Comparison of ENCODE assay signal across 28 cellular contexts in the genomic region with DNA sequence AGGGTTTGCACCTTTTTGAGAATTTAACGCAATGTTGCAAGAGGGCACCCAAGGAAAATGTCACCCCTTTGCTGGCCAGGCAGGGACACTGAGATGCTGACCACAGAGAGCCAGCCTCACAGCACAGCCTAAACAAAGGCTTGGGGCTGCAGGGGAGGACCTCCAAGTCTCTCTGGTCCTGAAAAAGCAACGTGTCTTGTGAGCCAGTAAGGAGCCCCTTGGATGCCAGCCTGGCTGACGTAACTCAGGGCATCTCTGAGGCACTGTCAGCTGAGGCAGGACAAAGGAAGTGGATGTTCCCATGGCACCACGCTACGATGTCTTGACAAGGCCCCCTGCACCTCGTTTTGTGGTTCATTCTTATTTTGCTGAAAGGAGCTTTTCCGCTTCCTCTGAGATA.
"Had no signal": no experiment of that assay in that cellular context is flagged by ENCODE, and none has a peak within 500 bp of the region (broad histone marks: within the 10 kb centered on the region; RNA-seq: fewer than 3 reads in every experiment).

No MANE protein-coding gene starts in this region.

- H3K4me3 ChIP-seq: ascending aorta, breast epithelium, coronary artery, dorsolateral prefrontal cortex, heart left ventricle had no signal

- H3K4me1 Mint-ChIP-seq: activated CD4-positive, alpha-beta T cell treated with anti-CD3 and anti-CD28 coated beads, Interleukin-2, amount 10 ng/mL, durations not matched to agents 24 days and 14 days; activated naive CD4-positive, alpha-beta T cell treated with anti-CD3 and anti-CD28 coated beads, Interleukin-2, amount 50 U/mL, for 24 hours; brain; central memory CD8-positive, alpha-beta T cell; endodermal cell had no signal

- H3K27ac ChIP-seq: ascending aorta, breast epithelium, coronary artery, dorsolateral prefrontal cortex, heart left ventricle had no signal

- H3K27ac Mint-ChIP-seq: activated CD4-positive, alpha-beta T cell treated with anti-CD3 and anti-CD28 coated beads for 36 hours; activated CD4-positive, alpha-beta T cell treated with anti-CD3 and anti-CD28 coated beads, Interleukin-2, amount 10 ng/mL, durations not matched to agents 24 days and 14 days; activated CD8-positive, alpha-beta T cell treated with anti-CD3 and anti-CD28 coated beads, Interleukin-2, amount 10 ng/mL, durations not matched to agents 7 days and 5 days; activated naive CD4-positive, alpha-beta T cell treated with anti-CD3 and anti-CD28 coated beads for 36 hours; activated naive CD4-positive, alpha-beta T cell treated with anti-CD3 and anti-CD28 coated beads, Interleukin-2, amount 50 U/mL, for 24 hours; activated naive CD8-positive, alpha-beta T cell treated with anti-CD3 and anti-CD28 coated beads for 36 hours; activated naive CD8-positive, alpha-beta T cell treated with anti-CD3 and anti-CD28 coated beads, Interleukin-2, amount 50 U/mL, for 24 hours; activated T-cell treated with anti-CD3 and anti-CD28 coated beads, Interleukin-2, amount 50 U/mL, for 24 hours; activated T-cell treated with anti-CD3 and anti-CD28 coated beads, Interleukin-2, amount 50 U/mL, for 72 hours; brain; dendritic cell treated with granulocyte-macrophage colony-stimulating factor and Interleukin-4, amounts not matched to agents 40 ng/mL and 50 ng/mL, for 4 days; endodermal cell had no signal

- H3K9me3 ChIP-seq: ascending aorta, heart left ventricle had no signal

- H3K4me3 Mint-ChIP-seq: activated CD4-positive, alpha-beta memory T cell treated with anti-CD3 and anti-CD28 coated beads for 36 hours; activated CD4-positive, alpha-beta T cell treated with anti-CD3 and anti-CD28 coated beads for 36 hours; activated CD4-positive, alpha-beta T cell treated with anti-CD3 and anti-CD28 coated beads, Interleukin-2, amount 10 ng/mL, durations not matched to agents 24 days and 14 days; activated CD8-positive, alpha-beta T cell treated with anti-CD3 and anti-CD28 coated beads, Interleukin-2, amount 10 ng/mL, durations not matched to agents 7 days and 5 days; activated naive CD4-positive, alpha-beta T cell treated with anti-CD3 and anti-CD28 coated beads for 36 hours; activated naive CD4-positive, alpha-beta T cell treated with anti-CD3 and anti-CD28 coated beads, Interleukin-2, amount 50 U/mL, for 24 hours; activated naive CD8-positive, alpha-beta T cell treated with anti-CD3 and anti-CD28 coated beads for 36 hours; activated naive CD8-positive, alpha-beta T cell treated with anti-CD3 and anti-CD28 coated beads, Interleukin-2, amount 50 U/mL, for 24 hours; activated T-cell treated with anti-CD3 and anti-CD28 coated beads, Interleukin-2, amount 50 U/mL, for 24 hours; activated T-cell treated with anti-CD3 and anti-CD28 coated beads, Interleukin-2, amount 50 U/mL, for 72 hours; brain; central memory CD8-positive, alpha-beta T cell; dendritic cell treated with granulocyte-macrophage colony-stimulating factor and Interleukin-4, amounts not matched to agents 40 ng/mL and 50 ng/mL, for 4 days; endodermal cell had no signal

- H3K4me1 ChIP-seq: ascending aorta, breast epithelium, heart left ventricle had no signal

- H3K27me3 ChIP-seq: ascending aorta, breast epithelium had no signal

- ATAC-seq: activated CD4-positive, alpha-beta T cell treated with anti-CD3 and anti-CD28 coated beads for 36 hours; activated CD8-positive, alpha-beta T cell treated with anti-CD3 and anti-CD28 coated beads, Interleukin-2, amount 10 ng/mL, durations not matched to agents 7 days and 5 days; activated naive CD8-positive, alpha-beta T cell treated with anti-CD3 and anti-CD28 coated beads, Interleukin-2, amount 50 U/mL, for 24 hours; activated T-cell treated with anti-CD3 and anti-CD28 coated beads, Interleukin-2, amount 50 U/mL, for 72 hours; esophagus mucosa; heart left ventricle had no signal

- H3K9me3 Mint-ChIP-seq: activated CD4-positive, alpha-beta memory T cell treated with anti-CD3 and anti-CD28 coated beads for 36 hours; activated CD4-positive, alpha-beta T cell treated with anti-CD3 and anti-CD28 coated beads, Interleukin-2, amount 10 ng/mL, durations not matched to agents 24 days and 14 days; activated naive CD4-positive, alpha-beta T cell treated with anti-CD3 and anti-CD28 coated beads for 36 hours; activated naive CD4-positive, alpha-beta T cell treated with anti-CD3 and anti-CD28 coated beads, Interleukin-2, amount 50 U/mL, for 24 hours; activated naive CD8-positive, alpha-beta T cell treated with anti-CD3 and anti-CD28 coated beads for 36 hours; activated naive CD8-positive, alpha-beta T cell treated with anti-CD3 and anti-CD28 coated beads, Interleukin-2, amount 50 U/mL, for 24 hours; activated T-cell treated with anti-CD3 and anti-CD28 coated beads, Interleukin-2, amount 50 U/mL, for 24 hours; activated T-cell treated with anti-CD3 and anti-CD28 coated beads, Interleukin-2, amount 50 U/mL, for 72 hours; central memory CD8-positive, alpha-beta T cell; dendritic cell treated with granulocyte-macrophage colony-stimulating factor and Interleukin-4, amounts not matched to agents 40 ng/mL and 50 ng/mL, for 4 days had no signal

- H3K36me3 ChIP-seq: ascending aorta, breast epithelium, heart left ventricle had no signal

- H3K27me3 Mint-ChIP-seq: activated CD4-positive, alpha-beta T cell treated with anti-CD3 and anti-CD28 coated beads, Interleukin-2, amount 10 ng/mL, durations not matched to agents 24 days and 14 days; activated T-cell treated with anti-CD3 and anti-CD28 coated beads, Interleukin-2, amount 50 U/mL, for 24 hours; brain; central memory CD8-positive, alpha-beta T cell had no signal

- H3K36me3 Mint-ChIP-seq: activated CD4-positive, alpha-beta memory T cell treated with anti-CD3 and anti-CD28 coated beads for 36 hours; activated naive CD8-positive, alpha-beta T cell treated with anti-CD3 and anti-CD28 coated beads for 36 hours; brain had no signal

- DNase-seq: activated CD4-positive, alpha-beta memory T cell treated with anti-CD3 and anti-CD28 coated beads for 36 hours; activated CD4-positive, alpha-beta T cell treated with anti-CD3 and anti-CD28 coated beads for 36 hours; activated CD4-positive, alpha-beta T cell treated with anti-CD3 and anti-CD28 coated beads, Interleukin-2, amount 10 ng/mL, durations not matched to agents 24 days and 14 days; activated CD4-positive, CD25-positive, alpha-beta regulatory T cell; activated CD4-positive, CD25-positive, alpha-beta regulatory T cell treated with anti-CD3 and anti-CD28 coated beads, Interleukin-2, amount 50 U/mL, for 72 hours; activated CD8-positive, alpha-beta T cell treated with anti-CD3 and anti-CD28 coated beads, Interleukin-2, amount 10 ng/mL, durations not matched to agents 7 days and 5 days; activated naive CD4-positive, alpha-beta T cell treated with anti-CD3 and anti-CD28 coated beads for 36 hours; activated naive CD8-positive, alpha-beta T cell treated with anti-CD3 and anti-CD28 coated beads for 36 hours; activated naive CD8-positive, alpha-beta T cell treated with anti-CD3 and anti-CD28 coated beads, Interleukin-2, amount 50 U/mL, for 24 hours; activated T-cell treated with anti-CD3 and anti-CD28 coated beads for 4 hours; activated T-cell treated with anti-CD3 and anti-CD28 coated beads, Interleukin-2, amount 50 U/mL, for 24 hours; activated T-cell treated with anti-CD3 and anti-CD28 coated beads, Interleukin-2, amount 50 U/mL, for 72 hours; effector memory CD4-positive, alpha-beta T cell; endodermal cell; foreskin fibroblast; glutamatergic neuron; hypothalamus; T-helper 2 cell had no signal
